18 cellular contexts compared by ENCODE assay signal in genomic region chr12:29082522-29082921, GRCh38.
DNase-seq lines count a peak whose midpoint lies in the region; ATAC-seq, FAIRE-seq and TF ChIP-seq lines count a peak whose summit lies in the region.
"Had no signal": no experiment of that assay in that cellular context is flagged by ENCODE, and none has a peak within 500 bp of the region (broad histone marks: within the 10 kb centered on the region; RNA-seq: fewer than 3 reads in every experiment).

No MANE protein-coding gene starts in this region.

- H3K79me2 ChIP-seq in OCI-LY3 (ENCODE audit: low read length) (no peaks in the 10 kb centered on the region), keratinocyte (ENCODE audit: control insufficient read depth, insufficient read depth, low read length) (no peaks in the 10 kb centered on the region)

- no peak overlapping the region for H3K9ac ChIP-seq in OCI-LY3 (ENCODE audit: low read length)
- peak overlapping the region; percentile 63 for H3K9ac ChIP-seq in keratinocyte (ENCODE audit: control insufficient read depth, extremely low read depth, insufficient read depth, low read length)

- H3K27ac ChIP-seq in OCI-LY3 (ENCODE audit: low read length) (peak overlapping the region; percentile 57), keratinocyte (ENCODE audit: control insufficient read depth, insufficient read depth, low read length) (peak overlapping the region; percentile 73), testis (no peak overlapping the region)
- H3K27ac ChIP-seq: colonic mucosa, neutrophil, suprapubic skin had no signal

- TF ChIP-seq CTCF in OCI-LY3 (IDR thresholded peaks at IDR 0.05; ENCODE audit: low read depth, low read length) (no peak), keratinocyte (optimal IDR thresholded peaks at IDR 0.05 in 1 of 3, IDR thresholded peaks at IDR 0.05 in 1 of 3, conservative IDR thresholded peaks at IDR 0.05 in 1 of 3; ENCODE audit: extremely low read depth in 1 of 3, insufficient read depth in 2 of 3, low read length in 3 of 3) (no peak), testis (IDR thresholded peaks at IDR 0.05) (no peak)

- peak; percentile 80 for FAIRE-seq in keratinocyte (lab: Jason Lieb, UNC)
- FAIRE-seq: astrocyte had no signal

- H3K9me3 ChIP-seq in OCI-LY3 (ENCODE audit: insufficient read depth, low read length) (no peaks in the 10 kb centered on the region), keratinocyte (ENCODE audit: control insufficient read depth, low read depth, low read length) (no peaks in the 10 kb centered on the region), testis (no peaks in the 10 kb centered on the region)
- H3K9me3 ChIP-seq: colonic mucosa, mucosa of descending colon, neutrophil, suprapubic skin had no signal

- H2AFZ ChIP-seq in OCI-LY3 (ENCODE audit: low read depth, low read length) (no peak overlapping the region), keratinocyte (ENCODE audit: control insufficient read depth, low read length) (peak overlapping the region; percentile 82)

- H3K4me1 ChIP-seq in OCI-LY3 (ENCODE audit: low read length) (peaks cover 24% of the 10 kb centered on the region), keratinocyte (ENCODE audit: control insufficient read depth, extremely low read depth, insufficient read depth, low read length) (peaks cover 15% of the 10 kb centered on the region), testis (no peaks in the 10 kb centered on the region)
- H3K4me1 ChIP-seq: colonic mucosa, suprapubic skin had no signal

- TF ChIP-seq POLR2A in testis (IDR thresholded peaks at IDR 0.05): no peak

- H4K20me1 ChIP-seq in OCI-LY3 (ENCODE audit: insufficient read depth, low read length) (no peaks in the 10 kb centered on the region), keratinocyte (ENCODE audit: control insufficient read depth, extremely low read depth, insufficient read depth, low read length) (no peaks in the 10 kb centered on the region)

- H3K36me3 ChIP-seq in OCI-LY3 (replicated peaks; ENCODE audit: low read depth, low read length) (no peaks in the 10 kb centered on the region), keratinocyte (ENCODE audit: control insufficient read depth in 2 of 2, extremely low read depth in 1 of 2, insufficient read depth in 2 of 2, low read length in 2 of 2) (no peaks in the 10 kb centered on the region), testis (ENCODE audit: low read depth, missing control alignments) (no peaks in the 10 kb centered on the region)
- H3K36me3 ChIP-seq: colonic mucosa, neutrophil, suprapubic skin had no signal

- H3K4me3 ChIP-seq in OCI-LY3 (ENCODE audit: low read length) (peak overlapping the region; percentile 14; the same call in 1 of the 2 replicates), keratinocyte (ENCODE audit: control insufficient read depth in 2 of 3, extremely low read depth in 1 of 3, insufficient read depth in 2 of 3, low read depth in 1 of 3, low read length in 3 of 3) (peak overlapping the region in 2 of 3 experiments; percentile 29 to 49), testis (no peak overlapping the region)
- H3K4me3 ChIP-seq: colonic mucosa, mucosa of descending colon, suprapubic skin had no signal

- H3K4me2 ChIP-seq in OCI-LY3 (ENCODE audit: low read length) (peak overlapping the region; percentile 52), keratinocyte (ENCODE audit: control insufficient read depth, extremely low read depth, insufficient read depth, low read depth, low read length) (peak overlapping the region; percentile 69)

- ATAC-seq in GM18511 (IDR thresholded peaks at IDR 0.05; ENCODE audit: unreplicated experiment) (peak; percentile 51), GM21529 (IDR thresholded peaks at IDR 0.05; ENCODE audit: unreplicated experiment) (peak; percentile 61), GM21526 (IDR thresholded peaks at IDR 0.05; ENCODE audit: low FRiP score, unreplicated experiment) (no peak)
- ATAC-seq: mucosa of descending colon, right cardiac atrium had no signal

- H3K27me3 ChIP-seq in OCI-LY3 (ENCODE audit: low read depth, low read length) (peaks cover 21% of the 10 kb centered on the region), keratinocyte (ENCODE audit: control insufficient read depth, extremely low read depth, insufficient read depth, low read length) (no peaks in the 10 kb centered on the region), testis (no peaks in the 10 kb centered on the region)
- H3K27me3 ChIP-seq: colonic mucosa, neutrophil, suprapubic skin had no signal

- no peak for DNase-seq in keratinocyte (ENCODE audit: low read depth, low spot score)
- no peak for DNase-seq in testis
- DNase-seq in NCI-H748 (lab: John Stamatoyannopoulos, UW; ENCODE audit: unreplicated experiment): no peak
- DNase-seq: C1 segment of cervical spinal cord; colonic mucosa; DMS153; mucosa of descending colon; NCI-H1436; right cardiac atrium; SHP77 treated with DMSO at 0.1 percent for 48 hours; stimulated activated CD4-positive, alpha-beta T cell treated with anti-CD3 and anti-CD28 coated beads, Interleukin-1b, Interleukin-23, amount 100 ng/mL, for 48 hours had no signal

- intact Hi-C loops in testis (cut with DNase I; ENCODE audit: low total_unique reads): no loop called here

- dilution Hi-C loops in keratinocyte (cut with MboI; ENCODE audit: extremely low pct_ligation_motif_present, low sequenced_read_pairs): no loop called here

- 72 to 78% methylated on average over 4 of the region's 4 CpGs for WGBS in testis, 2 donors

- no peaks in the 10 kb centered on the region for H3K9me1 ChIP-seq in keratinocyte (ENCODE audit: control insufficient read depth, extremely low read depth, insufficient read depth, low read length)

Comparison
In these comparisons a context has a peak if more than half of its experiments do, and no peak if none do; other contexts are left out.
1. H3K27ac ChIP-seq: peak in OCI-LY3 (single experiment) and keratinocyte (single experiment); none in testis (0 of 2).
2. H3K4me3 ChIP-seq: peak in OCI-LY3 (single experiment) and keratinocyte (2 of 3); none in testis (0 of 2).